1 cellular context compared by ENCODE assay signal in the genomic region with DNA sequence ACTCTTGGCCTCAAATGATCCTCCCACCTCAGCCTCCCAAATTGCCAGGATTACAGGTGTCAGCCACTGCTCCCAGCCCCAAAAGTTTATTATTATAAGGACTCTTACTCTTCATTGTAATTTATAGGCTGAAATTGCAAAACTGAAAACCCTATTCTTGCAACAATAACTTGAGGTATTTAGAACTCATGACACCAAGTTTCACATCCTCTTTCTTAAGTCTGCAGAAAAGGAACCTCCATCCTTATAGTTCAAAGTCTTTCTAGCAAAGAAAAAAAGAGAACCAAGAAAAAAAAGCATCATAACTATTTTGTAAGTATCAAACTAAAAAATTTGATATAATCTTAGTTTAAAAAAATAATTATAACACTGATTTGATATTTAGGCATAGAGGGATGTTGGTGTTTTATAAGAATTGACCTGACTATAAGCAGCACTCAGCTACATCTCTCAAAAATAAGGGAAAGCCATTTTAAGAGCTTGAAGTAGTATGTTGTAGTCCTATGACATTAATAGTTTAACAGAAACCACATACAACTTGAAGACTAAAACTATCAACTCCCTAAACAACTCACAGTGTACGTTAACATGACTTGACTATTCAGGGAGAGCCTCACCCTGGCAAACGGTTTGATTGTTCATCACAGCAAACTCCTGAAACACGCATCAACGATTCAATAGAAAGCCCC.
TF ChIP-seq lines count a peak whose summit lies in the region.

No MANE protein-coding gene starts in this region.

TF ChIP-seq in GM12878, 131 proteins besides CTCF, POLR2A, EP300 and RAD21 (continued from another document):
- TF ChIP-seq ZBTB40 (IDR thresholded peaks at IDR 0.05; ENCODE audit: borderline replicate concordance) (no peak), CREB1 (IDR thresholded peaks at IDR 0.05; ENCODE audit: low read depth) (no peak; the same call in 1 of the 2 replicates), HSF1 (IDR thresholded peaks at IDR 0.05; ENCODE audit: low read depth, low read length) (no peak), EED (IDR thresholded peaks at IDR 0.05; ENCODE audit: low read depth) (0 out of 2 replicates have a peak, but pooled peaks have one; percentile 12), SMC3 (IDR thresholded peaks at IDR 0.05; ENCODE audit: borderline replicate concordance, low read length) (no peak), MEF2A (IDR thresholded peaks at IDR 0.05; ENCODE audit: insufficient read depth, low read depth, low read length) (peak; percentile 70), FOXK2 (IDR thresholded peaks at IDR 0.05) (no peak)
- TF ChIP-seq, protein P1, sequence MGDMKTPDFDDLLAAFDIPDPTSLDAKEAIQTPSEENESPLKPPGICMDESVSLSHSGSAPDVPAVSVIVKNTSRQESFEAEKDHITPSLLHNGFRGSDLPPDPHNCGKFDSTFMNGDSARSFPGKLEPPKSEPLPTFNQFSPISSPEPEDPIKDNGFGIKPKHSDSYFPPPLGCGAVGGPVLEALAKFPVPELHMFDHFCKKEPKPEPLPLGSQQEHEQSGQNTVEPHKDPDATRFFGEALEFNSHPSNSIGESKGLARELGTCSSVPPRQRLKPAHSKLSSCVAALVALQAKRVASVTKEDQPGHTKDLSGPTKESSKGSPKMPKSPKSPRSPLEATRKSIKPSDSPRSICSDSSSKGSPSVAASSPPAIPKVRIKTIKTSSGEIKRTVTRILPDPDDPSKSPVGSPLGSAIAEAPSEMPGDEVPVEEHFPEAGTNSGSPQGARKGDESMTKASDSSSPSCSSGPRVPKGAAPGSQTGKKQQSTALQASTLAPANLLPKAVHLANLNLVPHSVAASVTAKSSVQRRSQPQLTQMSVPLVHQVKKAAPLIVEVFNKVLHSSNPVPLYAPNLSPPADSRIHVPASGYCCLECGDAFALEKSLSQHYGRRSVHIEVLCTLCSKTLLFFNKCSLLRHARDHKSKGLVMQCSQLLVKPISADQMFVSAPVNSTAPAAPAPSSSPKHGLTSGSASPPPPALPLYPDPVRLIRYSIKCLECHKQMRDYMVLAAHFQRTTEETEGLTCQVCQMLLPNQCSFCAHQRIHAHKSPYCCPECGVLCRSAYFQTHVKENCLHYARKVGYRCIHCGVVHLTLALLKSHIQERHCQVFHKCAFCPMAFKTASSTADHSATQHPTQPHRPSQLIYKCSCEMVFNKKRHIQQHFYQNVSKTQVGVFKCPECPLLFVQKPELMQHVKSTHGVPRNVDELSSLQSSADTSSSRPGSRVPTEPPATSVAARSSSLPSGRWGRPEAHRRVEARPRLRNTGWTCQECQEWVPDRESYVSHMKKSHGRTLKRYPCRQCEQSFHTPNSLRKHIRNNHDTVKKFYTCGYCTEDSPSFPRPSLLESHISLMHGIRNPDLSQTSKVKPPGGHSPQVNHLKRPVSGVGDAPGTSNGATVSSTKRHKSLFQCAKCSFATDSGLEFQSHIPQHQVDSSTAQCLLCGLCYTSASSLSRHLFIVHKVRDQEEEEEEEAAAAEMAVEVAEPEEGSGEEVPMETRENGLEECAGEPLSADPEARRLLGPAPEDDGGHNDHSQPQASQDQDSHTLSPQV (IDR thresholded peaks at IDR 0.05), result 0 out of 2 replicates have a peak, but pooled peaks have one; percentile 37
